Comparison of ENCODE assay signal across 1 cellular context in the genomic region with DNA sequence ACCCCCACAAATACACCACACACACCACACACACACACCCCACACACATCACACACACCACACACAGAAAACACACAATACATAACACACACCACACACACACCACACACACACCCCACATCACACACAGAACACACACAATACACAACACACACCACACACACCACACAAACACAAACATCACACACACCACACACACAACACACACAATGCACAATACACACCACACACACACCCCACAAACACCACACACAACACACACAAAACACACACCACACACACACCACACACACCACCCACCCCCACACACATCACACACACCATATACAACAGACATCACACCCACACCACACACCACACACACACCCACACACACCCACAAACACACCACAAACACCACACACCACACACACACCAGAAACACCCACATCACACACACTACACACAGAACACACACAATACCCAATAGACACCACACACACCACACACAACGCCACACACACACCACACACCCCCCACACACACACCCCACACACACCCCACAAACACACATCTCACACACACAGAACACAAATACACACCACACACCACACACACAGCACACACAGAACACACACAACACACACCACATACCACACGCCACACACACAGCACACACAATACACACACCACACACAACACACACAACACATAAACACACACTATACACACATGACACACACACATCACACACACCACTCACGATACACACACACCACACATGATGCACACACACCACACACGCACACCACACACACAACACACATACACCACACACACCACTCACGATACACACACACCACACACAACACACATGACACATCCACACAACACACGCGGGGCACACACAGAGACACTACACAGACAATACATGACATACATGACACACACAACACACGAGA.
TF ChIP-seq lines count a peak whose summit lies in the region.

No MANE protein-coding gene starts in this region.

TF ChIP-seq in HEK293, 187 proteins besides CTCF, POLR2A, EP300 and RAD21 (continued from another document):
- TF ChIP-seq, protein P1, sequence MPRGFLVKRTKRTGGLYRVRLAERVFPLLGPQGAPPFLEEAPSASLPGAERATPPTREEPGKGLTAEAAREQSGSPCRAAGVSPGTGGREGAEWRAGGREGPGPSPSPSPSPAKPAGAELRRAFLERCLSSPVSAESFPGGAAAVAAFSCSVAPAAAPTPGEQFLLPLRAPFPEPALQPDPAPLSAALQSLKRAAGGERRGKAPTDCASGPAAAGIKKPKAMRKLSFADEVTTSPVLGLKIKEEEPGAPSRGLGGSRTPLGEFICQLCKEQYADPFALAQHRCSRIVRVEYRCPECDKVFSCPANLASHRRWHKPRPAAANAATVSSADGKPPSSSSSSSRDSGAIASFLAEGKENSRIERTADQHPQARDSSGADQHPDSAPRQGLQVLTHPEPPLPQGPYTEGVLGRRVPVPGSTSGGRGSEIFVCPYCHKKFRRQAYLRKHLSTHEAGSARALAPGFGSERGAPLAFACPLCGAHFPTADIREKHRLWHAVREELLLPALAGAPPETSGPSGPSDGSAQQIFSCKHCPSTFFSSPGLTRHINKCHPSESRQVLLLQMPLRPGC (tag by site-specific recombination; IDR thresholded peaks at IDR 0.05), result peak; percentile 20; the same call in 1 of the 2 replicates
- 0 out of 2 replicates have a peak, but pooled peaks have one; percentile 4 for TF ChIP-seq ZNF530 (tag by site-specific recombination; IDR thresholded peaks at IDR 0.05; ENCODE audit: low read depth)
- 0 out of 2 replicates have a peak, but pooled peaks have one; percentile 23 for TF ChIP-seq BCL11A (tag by site-specific recombination; IDR thresholded peaks at IDR 0.05; ENCODE audit: low read depth)
- no peak for TF ChIP-seq REPIN1 (tag by site-specific recombination; IDR thresholded peaks at IDR 0.05; ENCODE audit: low read depth)
- TF ChIP-seq, protein P2, sequence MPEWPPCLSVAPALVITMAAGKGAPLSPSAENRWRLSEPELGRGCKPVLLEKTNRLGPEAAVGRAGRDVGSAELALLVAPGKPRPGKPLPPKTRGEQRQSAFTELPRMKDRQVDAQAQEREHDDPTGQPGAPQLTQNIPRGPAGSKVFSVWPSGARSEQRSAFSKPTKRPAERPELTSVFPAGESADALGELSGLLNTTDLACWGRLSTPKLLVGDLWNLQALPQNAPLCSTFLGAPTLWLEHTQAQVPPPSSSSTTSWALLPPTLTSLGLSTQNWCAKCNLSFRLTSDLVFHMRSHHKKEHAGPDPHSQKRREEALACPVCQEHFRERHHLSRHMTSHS (tag by site-specific recombination; IDR thresholded peaks at IDR 0.05), result peak; percentile 62; the same call in 1 of the 2 replicates
- TF ChIP-seq, protein P3, sequence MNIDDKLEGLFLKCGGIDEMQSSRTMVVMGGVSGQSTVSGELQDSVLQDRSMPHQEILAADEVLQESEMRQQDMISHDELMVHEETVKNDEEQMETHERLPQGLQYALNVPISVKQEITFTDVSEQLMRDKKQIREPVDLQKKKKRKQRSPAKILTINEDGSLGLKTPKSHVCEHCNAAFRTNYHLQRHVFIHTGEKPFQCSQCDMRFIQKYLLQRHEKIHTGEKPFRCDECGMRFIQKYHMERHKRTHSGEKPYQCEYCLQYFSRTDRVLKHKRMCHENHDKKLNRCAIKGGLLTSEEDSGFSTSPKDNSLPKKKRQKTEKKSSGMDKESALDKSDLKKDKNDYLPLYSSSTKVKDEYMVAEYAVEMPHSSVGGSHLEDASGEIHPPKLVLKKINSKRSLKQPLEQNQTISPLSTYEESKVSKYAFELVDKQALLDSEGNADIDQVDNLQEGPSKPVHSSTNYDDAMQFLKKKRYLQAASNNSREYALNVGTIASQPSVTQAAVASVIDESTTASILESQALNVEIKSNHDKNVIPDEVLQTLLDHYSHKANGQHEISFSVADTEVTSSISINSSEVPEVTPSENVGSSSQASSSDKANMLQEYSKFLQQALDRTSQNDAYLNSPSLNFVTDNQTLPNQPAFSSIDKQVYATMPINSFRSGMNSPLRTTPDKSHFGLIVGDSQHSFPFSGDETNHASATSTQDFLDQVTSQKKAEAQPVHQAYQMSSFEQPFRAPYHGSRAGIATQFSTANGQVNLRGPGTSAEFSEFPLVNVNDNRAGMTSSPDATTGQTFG (tag by site-specific recombination; IDR thresholded peaks at IDR 0.05; ENCODE audit: borderline replicate concordance), result peak; percentile 56; the same call in 1 of the 2 replicates
- TF ChIP-seq, protein P4, sequence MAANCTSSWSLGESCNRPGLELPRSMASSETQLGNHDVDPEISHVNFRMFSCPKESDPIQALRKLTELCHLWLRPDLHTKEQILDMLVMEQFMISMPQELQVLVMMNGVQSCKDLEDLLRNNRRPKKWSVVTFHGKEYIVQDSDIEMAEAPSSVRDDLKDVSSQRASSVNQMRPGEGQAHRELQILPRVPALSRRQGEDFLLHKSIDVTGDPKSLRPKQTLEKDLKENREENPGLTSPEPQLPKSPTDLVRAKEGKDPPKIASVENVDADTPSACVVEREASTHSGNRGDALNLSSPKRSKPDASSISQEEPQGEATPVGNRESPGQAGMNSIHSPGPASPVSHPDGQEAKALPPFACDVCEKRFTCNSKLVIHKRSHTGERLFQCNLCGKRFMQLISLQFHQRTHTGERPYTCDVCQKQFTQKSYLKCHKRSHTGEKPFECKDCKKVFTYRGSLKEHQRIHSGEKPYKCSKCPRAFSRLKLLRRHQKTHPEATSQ (tag by site-specific recombination; IDR thresholded peaks at IDR 0.05), result no peak
- TF ChIP-seq ZNF561 (tag by site-specific recombination; IDR thresholded peaks at IDR 0.05; ENCODE audit: borderline replicate concordance), result no peak
- TF ChIP-seq ZBTB48 (tag by site-specific recombination; IDR thresholded peaks at IDR 0.05), result no peak
- TF ChIP-seq KLF7 (tag by site-specific recombination; IDR thresholded peaks at IDR 0.05; ENCODE audit: borderline replicate concordance), result no peak
- no peak for TF ChIP-seq ZNF433 (tag by site-specific recombination; IDR thresholded peaks at IDR 0.05; ENCODE audit: low read depth)
- no peak for TF ChIP-seq ZBTB21 (tag by site-specific recombination; IDR thresholded peaks at IDR 0.05)
- TF ChIP-seq MYNN (tag by site-specific recombination; IDR thresholded peaks at IDR 0.05; ENCODE audit: borderline replicate concordance), result no peak
- TF ChIP-seq GLIS1 (tag by site-specific recombination; IDR thresholded peaks at IDR 0.05), result no peak
- TF ChIP-seq, protein P5, sequence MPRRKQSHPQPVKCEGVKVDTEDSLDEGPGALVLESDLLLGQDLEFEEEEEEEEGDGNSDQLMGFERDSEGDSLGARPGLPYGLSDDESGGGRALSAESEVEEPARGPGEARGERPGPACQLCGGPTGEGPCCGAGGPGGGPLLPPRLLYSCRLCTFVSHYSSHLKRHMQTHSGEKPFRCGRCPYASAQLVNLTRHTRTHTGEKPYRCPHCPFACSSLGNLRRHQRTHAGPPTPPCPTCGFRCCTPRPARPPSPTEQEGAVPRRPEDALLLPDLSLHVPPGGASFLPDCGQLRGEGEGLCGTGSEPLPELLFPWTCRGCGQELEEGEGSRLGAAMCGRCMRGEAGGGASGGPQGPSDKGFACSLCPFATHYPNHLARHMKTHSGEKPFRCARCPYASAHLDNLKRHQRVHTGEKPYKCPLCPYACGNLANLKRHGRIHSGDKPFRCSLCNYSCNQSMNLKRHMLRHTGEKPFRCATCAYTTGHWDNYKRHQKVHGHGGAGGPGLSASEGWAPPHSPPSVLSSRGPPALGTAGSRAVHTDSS (tag by site-specific recombination; IDR thresholded peaks at IDR 0.05), result no peak
- TF ChIP-seq ZNF626 (tag by site-specific recombination; IDR thresholded peaks at IDR 0.05), result no peak
- TF ChIP-seq SP7 (tag by site-specific recombination; IDR thresholded peaks at IDR 0.05), result no peak
- no peak for TF ChIP-seq HOXC10 (CRISPR knock-in tag; IDR thresholded peaks at IDR 0.05)
- no peak for TF ChIP-seq ZNF426 (tag by site-specific recombination; IDR thresholded peaks at IDR 0.05)
- TF ChIP-seq ZEB2 (tag by site-specific recombination; IDR thresholded peaks at IDR 0.05), result no peak
- TF ChIP-seq, protein P6, sequence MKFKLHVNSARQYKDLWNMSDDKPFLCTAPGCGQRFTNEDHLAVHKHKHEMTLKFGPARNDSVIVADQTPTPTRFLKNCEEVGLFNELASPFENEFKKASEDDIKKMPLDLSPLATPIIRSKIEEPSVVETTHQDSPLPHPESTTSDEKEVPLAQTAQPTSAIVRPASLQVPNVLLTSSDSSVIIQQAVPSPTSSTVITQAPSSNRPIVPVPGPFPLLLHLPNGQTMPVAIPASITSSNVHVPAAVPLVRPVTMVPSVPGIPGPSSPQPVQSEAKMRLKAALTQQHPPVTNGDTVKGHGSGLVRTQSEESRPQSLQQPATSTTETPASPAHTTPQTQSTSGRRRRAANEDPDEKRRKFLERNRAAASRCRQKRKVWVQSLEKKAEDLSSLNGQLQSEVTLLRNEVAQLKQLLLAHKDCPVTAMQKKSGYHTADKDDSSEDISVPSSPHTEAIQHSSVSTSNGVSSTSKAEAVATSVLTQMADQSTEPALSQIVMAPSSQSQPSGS (tag by site-specific recombination; IDR thresholded peaks at IDR 0.05; ENCODE audit: low read depth), result no peak
- no peak for TF ChIP-seq ZNF184 (tag by site-specific recombination; IDR thresholded peaks at IDR 0.05)
- no peak; the same call in 1 of the 2 replicates for TF ChIP-seq ZNF140 (tag by site-specific recombination; IDR thresholded peaks at IDR 0.05)
- no peak for TF ChIP-seq ZNF610 (tag by site-specific recombination; IDR thresholded peaks at IDR 0.05; ENCODE audit: borderline replicate concordance)
- TF ChIP-seq ZNF391 (tag by site-specific recombination; IDR thresholded peaks at IDR 0.05; ENCODE audit: borderline replicate concordance, low read depth), result no peak; the same call in 1 of the 2 replicates
- TF ChIP-seq ZNF37A (tag by site-specific recombination; IDR thresholded peaks at IDR 0.05), result no peak
- TF ChIP-seq, protein P7, sequence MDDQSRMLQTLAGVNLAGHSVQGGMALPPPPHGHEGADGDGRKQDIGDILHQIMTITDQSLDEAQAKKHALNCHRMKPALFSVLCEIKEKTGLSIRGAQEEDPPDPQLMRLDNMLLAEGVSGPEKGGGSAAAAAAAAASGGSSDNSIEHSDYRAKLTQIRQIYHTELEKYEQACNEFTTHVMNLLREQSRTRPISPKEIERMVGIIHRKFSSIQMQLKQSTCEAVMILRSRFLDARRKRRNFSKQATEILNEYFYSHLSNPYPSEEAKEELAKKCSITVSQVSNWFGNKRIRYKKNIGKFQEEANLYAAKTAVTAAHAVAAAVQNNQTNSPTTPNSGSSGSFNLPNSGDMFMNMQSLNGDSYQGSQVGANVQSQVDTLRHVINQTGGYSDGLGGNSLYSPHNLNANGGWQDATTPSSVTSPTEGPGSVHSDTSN (CRISPR knock-in tag; IDR thresholded peaks at IDR 0.05), result no peak
- TF ChIP-seq ZNF664 (tag by site-specific recombination; IDR thresholded peaks at IDR 0.05), result no peak
- no peak for TF ChIP-seq WT1 (tag by site-specific recombination; IDR thresholded peaks at IDR 0.05)
- TF ChIP-seq ZNF747 (tag by site-specific recombination; IDR thresholded peaks at IDR 0.05), result no peak
- TF ChIP-seq ZNF548 (tag by site-specific recombination; IDR thresholded peaks at IDR 0.05), result peak; percentile 10; the same call in 1 of the 2 replicates
- no peak for TF ChIP-seq ZNF837 (tag by site-specific recombination; IDR thresholded peaks at IDR 0.05)
- TF ChIP-seq, protein P8, sequence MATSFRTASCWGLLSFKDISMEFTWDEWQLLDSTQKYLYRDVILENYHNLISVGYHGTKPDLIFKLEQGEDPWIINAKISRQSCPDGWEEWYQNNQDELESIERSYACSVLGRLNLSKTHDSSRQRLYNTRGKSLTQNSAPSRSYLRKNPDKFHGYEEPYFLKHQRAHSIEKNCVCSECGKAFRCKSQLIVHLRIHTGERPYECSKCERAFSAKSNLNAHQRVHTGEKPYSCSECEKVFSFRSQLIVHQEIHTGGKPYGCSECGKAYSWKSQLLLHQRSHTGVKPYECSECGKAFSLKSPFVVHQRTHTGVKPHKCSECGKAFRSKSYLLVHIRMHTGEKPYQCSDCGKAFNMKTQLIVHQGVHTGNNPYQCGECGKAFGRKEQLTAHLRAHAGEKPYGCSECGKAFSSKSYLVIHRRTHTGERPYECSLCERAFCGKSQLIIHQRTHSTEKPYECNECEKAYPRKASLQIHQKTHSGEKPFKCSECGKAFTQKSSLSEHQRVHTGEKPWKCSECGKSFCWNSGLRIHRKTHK (tag by site-specific recombination; IDR thresholded peaks at IDR 0.05), result no peak
- TF ChIP-seq ZNF555 (tag by site-specific recombination; conservative IDR thresholded peaks at IDR 0.05), result no peak
- TF ChIP-seq ZSCAN30 (tag by site-specific recombination; IDR thresholded peaks at IDR 0.05), result no peak
- peak; percentile 7; the same call in 1 of the 2 replicates for TF ChIP-seq SCRT1 (tag by site-specific recombination; IDR thresholded peaks at IDR 0.05; ENCODE audit: borderline replicate concordance)
- TF ChIP-seq OVOL3 (tag by site-specific recombination; IDR thresholded peaks at IDR 0.05), result no peak; the same call in 1 of the 2 replicates
- TF ChIP-seq ZFP69B (tag by site-specific recombination; IDR thresholded peaks at IDR 0.05), result no peak
- TF ChIP-seq ZNF621 (tag by site-specific recombination; IDR thresholded peaks at IDR 0.05), result no peak; the same call in 1 of the 2 replicates
- peak; percentile 14; the same call in 1 of the 2 replicates for TF ChIP-seq ZNF248 (tag by site-specific recombination; IDR thresholded peaks at IDR 0.05)
- peak; percentile 64 for TF ChIP-seq ZNF785 (tag by site-specific recombination; IDR thresholded peaks at IDR 0.05)
- TF ChIP-seq ZNF266 (tag by site-specific recombination; IDR thresholded peaks at IDR 0.05; ENCODE audit: low read depth), result no peak
